Comparison of ENCODE assay signal across 8 cellular contexts in the genomic region with DNA sequence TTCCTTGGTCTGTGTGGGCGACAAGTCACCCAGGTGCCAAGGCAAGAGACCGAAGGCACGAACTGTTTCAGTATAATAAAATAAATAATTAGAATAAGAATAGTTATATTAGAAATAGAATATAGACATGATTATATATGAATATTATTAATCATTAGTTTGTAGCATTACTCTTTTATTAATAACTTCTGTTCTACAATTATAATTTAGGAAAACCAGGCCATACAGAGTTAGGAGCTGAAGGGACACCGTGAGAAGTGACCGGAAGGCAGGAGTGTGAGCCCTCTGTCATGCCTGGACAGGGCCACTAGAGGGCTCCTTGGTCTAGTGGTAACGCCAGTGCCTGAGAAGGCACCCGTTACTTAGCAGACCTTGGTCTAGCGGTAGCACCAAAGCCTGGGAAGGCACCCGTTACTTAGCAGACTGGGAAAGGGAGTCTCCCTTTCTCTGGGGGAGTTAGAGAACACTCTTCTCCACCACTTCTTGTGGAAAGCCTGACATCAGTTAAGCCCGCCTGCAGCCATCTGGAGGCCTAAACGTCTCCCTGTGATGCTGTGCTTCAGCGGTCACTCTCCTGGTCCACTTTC. TPM values are rescaled to one million over a fixed set of nuclear protein-coding genes. Genes with fewer than 3 reads are reported as not detected.
DNase-seq lines count a peak whose midpoint lies in the region; TF ChIP-seq lines count a peak whose summit lies in the region.
"Not testable (repeated sequence)": the region's sequence is repeated elsewhere in the genome, so short reads cannot be mapped to it uniquely, and the experiment has no call there.

No MANE protein-coding gene starts in this region.

- not testable (repeated sequence) for H3K4me3 Mint-ChIP-seq in activated CD4-positive, alpha-beta T cell treated with anti-CD3 and anti-CD28 coated beads, Interleukin-2, amount 10 ng/mL, durations not matched to agents 24 days and 14 days
- H3K4me3 Mint-ChIP-seq in chondrocyte (ENCODE audit: unreplicated experiment) (peak overlapping the region; percentile 73), type B pancreatic cell (peak overlapping the region; percentile 78)

- H3K27me3 Mint-ChIP-seq in activated CD4-positive, alpha-beta T cell treated with anti-CD3 and anti-CD28 coated beads, Interleukin-2, amount 10 ng/mL, durations not matched to agents 24 days and 14 days = peaks cover 23% of the 10 kb centered on the region
- not testable (repeated sequence) for H3K27me3 Mint-ChIP-seq in chondrocyte (ENCODE audit: low read depth); type B pancreatic cell

- not testable (repeated sequence) for H3K36me3 Mint-ChIP-seq in activated CD4-positive, alpha-beta T cell treated with anti-CD3 and anti-CD28 coated beads, Interleukin-2, amount 10 ng/mL, durations not matched to agents 24 days and 14 days (ENCODE audit: low read depth); chondrocyte (ENCODE audit: low read depth); type B pancreatic cell

- not testable (repeated sequence) for H3K36me3 ChIP-seq in iPS-18a (ENCODE audit: control insufficient read depth, low read depth, low read length); prostate gland

- not testable (repeated sequence) for H3K9me3 ChIP-seq in iPS-18a (ENCODE audit: control insufficient read depth, low read depth, low read length); prostate gland

- H3K27me3 ChIP-seq in iPS-18a (ENCODE audit: control insufficient read depth, insufficient read depth, low read length); prostate gland (replicated peaks; ENCODE audit: insufficient read depth): not testable (repeated sequence)

- WGBS in prostate gland = 37% methylated on average over 12 of the region's 12 CpGs

- H3K27ac Mint-ChIP-seq in activated CD4-positive, alpha-beta T cell treated with anti-CD3 and anti-CD28 coated beads, Interleukin-2, amount 10 ng/mL, durations not matched to agents 24 days and 14 days = not testable (repeated sequence)
- H3K27ac Mint-ChIP-seq in chondrocyte (ENCODE audit: unreplicated experiment) (peak overlapping the region; percentile 94), type B pancreatic cell (peak overlapping the region; percentile 55)

- intact Hi-C loops in activated CD4-positive, alpha-beta T cell treated with anti-CD3 and anti-CD28 coated beads, Interleukin-2, amount 10 ng/mL, durations not matched to agents 24 days and 14 days (cut with micrococcal nuclease) = loop anchor here (10.0 kb wide), 1 partner anchor 327 kb away; no protein-coding TSS in a partner anchor
- intact Hi-C loops in prostate gland (cut with DNase I) = not testable (repeated sequence)

- not testable (repeated sequence) for H3K4me1 Mint-ChIP-seq in activated CD4-positive, alpha-beta T cell treated with anti-CD3 and anti-CD28 coated beads, Interleukin-2, amount 10 ng/mL, durations not matched to agents 24 days and 14 days; type B pancreatic cell (ENCODE audit: unreplicated experiment)
- peaks cover 20% of the 10 kb centered on the region for H3K4me1 Mint-ChIP-seq in chondrocyte (ENCODE audit: low read depth)

- peaks cover 39% of the 10 kb centered on the region for H3K4me1 ChIP-seq in iPS-18a (ENCODE audit: control insufficient read depth, low read depth, low read length)
- H3K4me1 ChIP-seq in prostate gland (replicated peaks) = not testable (repeated sequence)

- H3K9me3 Mint-ChIP-seq in activated CD4-positive, alpha-beta T cell treated with anti-CD3 and anti-CD28 coated beads, Interleukin-2, amount 10 ng/mL, durations not matched to agents 24 days and 14 days; chondrocyte (ENCODE audit: low read depth); type B pancreatic cell: not testable (repeated sequence)

- peak overlapping the region; percentile 45 for H3K4me3 ChIP-seq in iPS-18a (ENCODE audit: low read length)
- not testable (repeated sequence) for H3K4me3 ChIP-seq in prostate gland

- not testable (repeated sequence) for TF ChIP-seq POLR2A in prostate gland (IDR thresholded peaks at IDR 0.05)

- peak overlapping the region; percentile 42 for H3K9ac ChIP-seq in iPS-18a (ENCODE audit: low read length)

- peak overlapping the region; percentile 64 for H3K27ac ChIP-seq in iPS-18a (ENCODE audit: low read length)
- H3K27ac ChIP-seq in prostate gland = not testable (repeated sequence)

- peak; percentile 96 for TF ChIP-seq CTCF in chondrocyte (IDR thresholded peaks at IDR 0.05)
- peak; percentile 28 to 82 (median 68) for TF ChIP-seq CTCF in prostate gland (IDR thresholded peaks at IDR 0.05)
- peak; percentile 96 for TF ChIP-seq CTCF in type B pancreatic cell (conservative IDR thresholded peaks at IDR 0.05)

- peak; percentile 83 for DNase-seq in EL
- peak; percentile 21 to 23 for DNase-seq in Kasumi-1 (lab: John Stamatoyannopoulos, UW)
- peak; percentile 7 to 32 for DNase-seq in NOMO-1 (lab: John Stamatoyannopoulos, UW; ENCODE audit: unreplicated experiment in 2 of 2)
- peak; percentile 82 for DNase-seq in activated CD4-positive, alpha-beta T cell treated with anti-CD3 and anti-CD28 coated beads, Interleukin-2, amount 10 ng/mL, durations not matched to agents 24 days and 14 days
- DNase-seq in chondrocyte (ENCODE audit: low spot score) = not testable (repeated sequence)
- peak; percentile 73 for DNase-seq in prostate gland (ENCODE audit: low spot score)
- DNase-seq in type B pancreatic cell (ENCODE audit: extremely low spot score, unreplicated experiment) = peak; percentile 82

RNA-seq across cellular contexts. Expression of gene ZBTB8B, which starts 16.6 kb away (rescaled TPM):
- not detected in 2 replicates for total RNA-seq in activated CD4-positive, alpha-beta T cell treated with anti-CD3 and anti-CD28 coated beads, Interleukin-2, amount 10 ng/mL, durations not matched to agents 24 days and 14 days
- total RNA-seq in chondrocyte = 0.30 to 0.53 TPM (median 0.33 TPM) in 3 replicates
- total RNA-seq in prostate gland = under 1 TPM; 0.18 to 0.45 TPM
- total RNA-seq in type B pancreatic cell (ENCODE audit: low replicate concordance) = 0.74 and 1.9 TPM in 2 replicates

RNA-seq across cellular contexts. Expression of gene BSDC1, which starts 54.0 kb away (rescaled TPM):
- total RNA-seq in activated CD4-positive, alpha-beta T cell treated with anti-CD3 and anti-CD28 coated beads, Interleukin-2, amount 10 ng/mL, durations not matched to agents 24 days and 14 days = 44.8 and 49.5 TPM in 2 replicates
- total RNA-seq in chondrocyte = 56.6 to 67.0 TPM (median 57.6 TPM) in 3 replicates
- total RNA-seq in prostate gland = 100 to 1,000 TPM in 1 of 2 donors, 10 to 100 TPM in 1; 78.3 to 248 TPM
- 66.5 and 71.3 TPM in 2 replicates for total RNA-seq in type B pancreatic cell (ENCODE audit: low replicate concordance)
